26 cellular contexts compared by ENCODE assay signal in genomic region chr5:84118551-84118950, GRCh38.
DNase-seq lines count a peak whose midpoint lies in the region; ATAC-seq, FAIRE-seq and TF ChIP-seq lines count a peak whose summit lies in the region.
"Had no signal": no experiment of that assay in that cellular context is flagged by ENCODE, and none has a peak within 500 bp of the region (broad histone marks: within the 10 kb centered on the region; RNA-seq: fewer than 3 reads in every experiment).

No MANE protein-coding gene starts in this region.

- no peak for FAIRE-seq in urothelium cell line (lab: Jason Lieb, UNC)
- FAIRE-seq: A549, GM12878, GM12892, GM18507 had no signal

- H3K4me3 ChIP-seq in A673 (ENCODE audit: low read depth, low read length, poor library complexity, severe bottlenecking), result no peak overlapping the region
- peak overlapping the region; percentile 58 for H3K4me3 ChIP-seq in SK-N-MC
- H3K4me3 ChIP-seq in hepatocyte, result no peak overlapping the region
- H3K4me3 ChIP-seq: A549, BLaER1, GM12878 had no signal

- intact Hi-C loops in A673 (cut with micrococcal nuclease; ENCODE audit: unreplicated experiment), result no loop called here

- H3K4me1 ChIP-seq in A673 (ENCODE audit: insufficient read depth, low read length, poor library complexity, severe bottlenecking), result no peaks in the 10 kb centered on the region
- H3K4me1 ChIP-seq in hepatocyte (ENCODE audit: insufficient read depth), result no peaks in the 10 kb centered on the region
- H3K4me1 ChIP-seq in foreskin keratinocyte, result no peaks in the 10 kb centered on the region
- H3K4me1 ChIP-seq: A549, BLaER1 had no signal

- 74% methylated on average over 2 of the region's 2 CpGs for WGBS in hepatocyte (ENCODE audit: low lambda C conversion rate, missing lambda C conversion rate)

- H3K9me3 ChIP-seq in A673 (ENCODE audit: low read depth, low read length, poor library complexity, severe bottlenecking), result no peaks in the 10 kb centered on the region
- H3K9me3 ChIP-seq in SK-N-MC (ENCODE audit: low read depth, low read length), result no peaks in the 10 kb centered on the region
- H3K9me3 ChIP-seq in hepatocyte (ENCODE audit: low read depth), result no peaks in the 10 kb centered on the region
- H3K9me3 ChIP-seq: A549, BE2C, BLaER1 had no signal

- no peak overlapping the region for H2AFZ ChIP-seq in hepatocyte

- CTCF ChIA-PET in A673 (lab: Charles Lee), result no interaction called here

- no peak for ATAC-seq in foreskin keratinocyte
- ATAC-seq: A549, GM12878 had no signal

- TF ChIP-seq CTCF in A673 (conservative IDR thresholded peaks at IDR 0.05; ENCODE audit: low read depth, low read length) (no peak), hepatocyte (IDR thresholded peaks at IDR 0.05; ENCODE audit: poor library complexity) (no peak), foreskin keratinocyte (conservative IDR thresholded peaks at IDR 0.05) (no peak)

- H3K27ac ChIP-seq in A673 (ENCODE audit: low read depth, low read length, poor library complexity, severe bottlenecking), result no peak overlapping the region
- peak overlapping the region; percentile 44; the same call in 1 of the 2 replicates for H3K27ac ChIP-seq in SK-N-MC
- H3K27ac ChIP-seq in hepatocyte, result no peak overlapping the region
- H3K27ac ChIP-seq in foreskin keratinocyte, result no peak overlapping the region
- H3K27ac ChIP-seq: 22Rv1, A549, BLaER1 had no signal

- BruUV-seq in A673 (replicated peaks; lab: Mats Ljungman, UMichigan), result no TSS peak

- H3K9me2 ChIP-seq in hepatocyte (replicated peaks; ENCODE audit: insufficient read depth), result no peaks in the 10 kb centered on the region

- no peaks in the 10 kb centered on the region for H3K79me2 ChIP-seq in hepatocyte

- H3K36me3 ChIP-seq in A673 (ENCODE audit: insufficient read depth, low read length, poor library complexity, severe bottlenecking), result no peaks in the 10 kb centered on the region
- H3K36me3 ChIP-seq in SK-N-MC (ENCODE audit: insufficient read depth, low read length), result no peaks in the 10 kb centered on the region
- H3K36me3 ChIP-seq in hepatocyte (replicated peaks; ENCODE audit: insufficient read depth, low read depth), result no peaks in the 10 kb centered on the region
- H3K36me3 ChIP-seq: BE2C, BLaER1 had no signal

- no peak overlapping the region for H3K4me2 ChIP-seq in hepatocyte
- H3K4me2 ChIP-seq: A549, BLaER1 had no signal

- POLR2A ChIA-PET in A673 (lab: Charles Lee; ENCODE audit: low non-redundant PET), result no interaction called here

- no peak overlapping the region for H3K9ac ChIP-seq in SK-N-MC (ENCODE audit: insufficient read length)
- H3K9ac ChIP-seq: BLaER1 had no signal

- no peaks in the 10 kb centered on the region for H4K20me1 ChIP-seq in hepatocyte (ENCODE audit: insufficient read depth, poor library complexity, severe bottlenecking)
- H4K20me1 ChIP-seq: BLaER1 had no signal

- DNase-seq in A673 (ENCODE audit: low spot score), result peak; percentile 11
- peak; percentile 9 for DNase-seq in RPMI7951 (ENCODE audit: low read depth)
- DNase-seq in SK-N-MC (ENCODE audit: low read depth, low spot score), result peak; percentile 91
- DNase-seq in hepatocyte (ENCODE audit: low spot score), result no peak
- no peak for DNase-seq in foreskin keratinocyte
- DNase-seq in urothelium cell line (ENCODE audit: low spot score), result no peak
- DNase-seq: ACHN; BE2C; C1 segment of cervical spinal cord; CD4-positive, alpha-beta memory T cell; CD4-positive, CD25-positive, alpha-beta regulatory T cell; CD8-positive, alpha-beta memory T cell; COR-L47; DMS 273 treated with DMSO at 0.1 percent for 48 hours; DMS153; DMS53; DMS79; DND-41; EL; GDM1 had no signal

- H3K27me3 ChIP-seq in A673 (replicated peaks; ENCODE audit: insufficient read depth, low read depth, low read length, poor library complexity) (no peaks in the 10 kb centered on the region), hepatocyte (no peaks in the 10 kb centered on the region), foreskin keratinocyte (no peaks in the 10 kb centered on the region)
- H3K27me3 ChIP-seq: BE2C, BLaER1 had no signal

Comparison
In these comparisons a context has a peak if more than half of its experiments do, and no peak if none do; other contexts are left out.
1. DNase-seq: peak in A673 (single experiment), RPMI7951 (single experiment) and SK-N-MC (single experiment); none in hepatocyte (single experiment), foreskin keratinocyte (0 of 2) and urothelium cell line (single experiment).